18 cellular contexts compared by ENCODE assay signal in genomic region chr11:109085708-109086373, GRCh38.
A peak's percentile ranks its signal among the peaks of the same experiment; 100 is the strongest.
DNase-seq lines count a peak whose midpoint lies in the region; ATAC-seq, FAIRE-seq and TF ChIP-seq lines count a peak whose summit lies in the region.
"Had no signal": no experiment of that assay in that cellular context is flagged by ENCODE, and none has a peak within 500 bp of the region (broad histone marks: within the 10 kb centered on the region; RNA-seq: fewer than 3 reads in every experiment).

No MANE protein-coding gene starts in this region.

- TF ChIP-seq CTCF in gastroesophageal sphincter (IDR thresholded peaks at IDR 0.05): no peak

- H3K4me3 ChIP-seq in gastroesophageal sphincter: no peak overlapping the region
- H3K4me3 ChIP-seq: esophagus squamous epithelium, sigmoid colon had no signal

- no peak for TF ChIP-seq EP300 in gastroesophageal sphincter (IDR thresholded peaks at IDR 0.05)

- no peak overlapping the region for H3K27ac ChIP-seq in gastroesophageal sphincter
- H3K27ac ChIP-seq: 22Rv1, sigmoid colon had no signal

- WGBS in gastroesophageal sphincter (ENCODE audit: low coverage in 1 of 2), 2 donors: 45 to 48% methylated on average over 5 of the region's 5 CpGs

- no peak for TF ChIP-seq POLR2A in gastroesophageal sphincter (IDR thresholded peaks at IDR 0.05)

- FAIRE-seq in urothelium cell line (lab: Jason Lieb, UNC): no peak

- H3K4me1 ChIP-seq in gastroesophageal sphincter: no peaks in the 10 kb centered on the region
- H3K4me1 ChIP-seq: esophagus squamous epithelium, sigmoid colon had no signal

- no peaks in the 10 kb centered on the region for H3K36me3 ChIP-seq in gastroesophageal sphincter
- H3K36me3 ChIP-seq: esophagus squamous epithelium, sigmoid colon had no signal

- ATAC-seq in gastroesophageal sphincter: peak; percentile 63
- ATAC-seq: activated CD8-positive, alpha-beta T cell treated with anti-CD3 and anti-CD28 coated beads, Interleukin-2, amount 10 ng/mL, durations not matched to agents 7 days and 5 days; naive thymus-derived CD4-positive, alpha-beta T cell had no signal

- H3K27me3 ChIP-seq in gastroesophageal sphincter: no peaks in the 10 kb centered on the region
- H3K27me3 ChIP-seq: esophagus squamous epithelium, sigmoid colon had no signal

- H3K9me3 ChIP-seq in gastroesophageal sphincter: peaks cover 0 to 11% (median 0%) of the 10 kb centered on the region in 3 donors

- DNase-seq in DMS 273 (lab: John Stamatoyannopoulos, UW; ENCODE audit: unreplicated experiment) (peak; percentile 47), DMS 273 treated with DMSO at 0.1 percent for 48 hours (lab: John Stamatoyannopoulos, UW) (no peak), RPMI7951 (ENCODE audit: low read depth) (peak; percentile 71), urothelium cell line (ENCODE audit: low spot score) (peak; percentile 10), KG1 (lab: John Stamatoyannopoulos, UW) (no peak), midbrain (lab: John Stamatoyannopoulos, UW) (no peak), T-helper 9 cell (no peak)
- DNase-seq: activated CD8-positive, alpha-beta T cell treated with anti-CD3 and anti-CD28 coated beads, Interleukin-2, amount 10 ng/mL, durations not matched to agents 7 days and 5 days; activated naive CD4-positive, alpha-beta T cell treated with Interleukin-2 at 50 U/mL for 16 hours; esophagus squamous epithelium; islet precursor cell; naive thymus-derived CD4-positive, alpha-beta T cell; NCI-H1417; NCI-H524 treated with DMSO at 0.1 percent for 48 hours; SHP77; sigmoid colon had no signal

Comparison
In these comparisons a context has a peak if more than half of its experiments do, and no peak if none do; other contexts are left out.
1. DNase-seq: peak in DMS 273 (single experiment), RPMI7951 (single experiment) and urothelium cell line (single experiment); none in DMS 273 treated with DMSO at 0.1 percent for 48 hours (single experiment), KG1 (single experiment), midbrain (single experiment) and T-helper 9 cell (single experiment).